ENCODE assay signal across 16 cellular contexts in the genomic region with DNA sequence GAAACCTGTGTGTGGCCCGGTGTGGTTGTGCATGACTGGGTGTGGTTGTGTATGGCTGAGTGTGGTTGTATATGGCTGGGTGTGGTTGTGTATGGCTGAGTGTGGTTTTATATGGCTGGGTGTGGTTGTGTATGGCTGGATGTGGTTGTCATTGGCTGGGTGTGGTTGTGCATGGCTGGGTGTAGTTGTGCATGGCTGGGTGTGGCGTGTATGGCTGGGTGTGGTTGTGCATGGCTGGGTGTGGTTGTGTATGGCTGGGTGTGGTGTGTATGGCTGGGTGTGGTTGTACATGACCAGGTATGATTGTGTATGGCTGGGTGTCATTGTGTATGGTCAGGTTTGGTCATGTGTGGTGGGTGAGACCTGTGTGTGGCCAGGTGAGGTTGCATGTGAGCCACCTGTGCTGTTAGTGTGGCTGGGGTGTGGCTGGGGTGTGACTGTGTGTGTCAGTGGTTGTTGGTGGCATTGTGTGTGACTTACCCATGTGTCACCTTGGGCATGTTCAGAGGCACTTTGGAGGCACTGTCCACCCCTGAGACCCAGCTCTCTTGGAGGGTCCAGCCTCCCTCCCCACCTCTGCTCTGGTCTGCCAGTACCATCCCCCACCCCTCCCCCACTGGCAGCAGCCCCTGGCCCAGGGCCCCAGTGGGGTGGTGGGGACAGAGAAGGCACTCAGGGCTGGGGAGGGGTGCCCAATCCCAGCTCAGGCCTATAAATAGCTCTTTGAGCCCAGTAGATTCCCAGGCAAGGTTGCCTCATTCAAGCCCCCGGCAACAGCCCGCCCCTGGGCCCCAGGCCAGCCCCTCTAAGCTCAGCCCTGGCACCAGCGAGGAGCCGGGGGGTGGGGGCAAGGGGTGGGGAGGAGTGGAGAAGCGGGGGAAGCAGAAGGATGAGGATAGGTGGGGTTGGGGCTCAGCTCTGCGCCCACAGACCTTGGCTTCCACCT. TPM values are rescaled to one million over a fixed set of nuclear protein-coding genes. Genes with fewer than 3 reads are reported as not detected.
A peak's percentile ranks its signal among the peaks of the same experiment; 100 is the strongest.
DNase-seq lines count a peak whose midpoint lies in the region; ATAC-seq, FAIRE-seq and TF ChIP-seq lines count a peak whose summit lies in the region.
"Had no signal": no experiment of that assay in that cellular context is flagged by ENCODE, and none has a peak within 500 bp of the region (broad histone marks: within the 10 kb centered on the region; RNA-seq: fewer than 3 reads in every experiment).

No MANE protein-coding gene starts in this region.

- H3K4me3 Mint-ChIP-seq in naive B cell = peak overlapping the region in 5 of 8 donors; percentile 23 to 63 (median 55)
- H3K4me3 Mint-ChIP-seq: activated naive CD8-positive, alpha-beta T cell treated with anti-CD3 and anti-CD28 coated beads, Interleukin-2, amount 50 U/mL, for 24 hours had no signal

- DNase-seq in H7 = peak; percentile 54
- DNase-seq in K562 (ENCODE audit: extremely low read depth in 1 of 4, low spot score in 3 of 4) = no peak
- no peak for DNase-seq in naive B cell
- no peak for DNase-seq in DMS153 treated with DMSO at 0.1 percent for 48 hours (lab: John Stamatoyannopoulos, UW; ENCODE audit: unreplicated experiment)
- no peak for DNase-seq in NCI-H510A (lab: John Stamatoyannopoulos, UW)
- DNase-seq in stimulated activated CD8-positive, alpha-beta memory T cell treated with anti-CD3 and anti-CD28 coated beads, Interleukin-4, amount 100 ng/mL, for 48 hours = no peak
- DNase-seq: activated naive CD8-positive, alpha-beta T cell treated with anti-CD3 and anti-CD28 coated beads, Interleukin-2, amount 50 U/mL, for 24 hours; EL; esophagus squamous epithelium; NCI-H1092; NCI-H2227 treated with DMSO at 0.1 percent for 48 hours had no signal

- CTCF ChIA-PET in K562 (lab: Yijun Ruan, JAX; ENCODE audit: low intra/inter-chr PET ratio) = no interaction called here

- H3K9me3 Mint-ChIP-seq in naive B cell = peaks cover 0 to 11% (median 1%) of the 10 kb centered on the region in 7 donors
- H3K9me3 Mint-ChIP-seq: activated naive CD8-positive, alpha-beta T cell treated with anti-CD3 and anti-CD28 coated beads, Interleukin-2, amount 50 U/mL, for 24 hours had no signal

- peaks cover 6 to 58% (median 34%) of the 10 kb centered on the region in 3 donors for H3K27me3 Mint-ChIP-seq in naive B cell

- no peaks in the 10 kb centered on the region for H3K9me3 ChIP-seq in K562 (replicated peaks; ENCODE audit: control insufficient read depth, insufficient read depth, low read depth, low read length)
- H3K9me3 ChIP-seq: BLaER1, esophagus squamous epithelium, neutrophil had no signal

- H3K27me3 ChIP-seq in H7 (ENCODE audit: control insufficient read depth, insufficient read depth, low read length) (peaks cover 59% of the 10 kb centered on the region), K562 (ENCODE audit: control insufficient read depth in 2 of 2, insufficient read depth in 2 of 2, low read length in 2 of 2) (peaks cover 4 to 14% of the 10 kb centered on the region in 2 experiments)

- FAIRE-seq in K562 (lab: Jason Lieb, UNC) = no peak

- H3K9ac ChIP-seq in K562 (ENCODE audit: insufficient read depth in 1 of 2, low read depth in 2 of 2, low read length in 2 of 2) = no peak overlapping the region
- H3K9ac ChIP-seq: BLaER1 had no signal

- H3K4me1 Mint-ChIP-seq in naive B cell = peaks cover 22 to 33% (median 28%) of the 10 kb centered on the region in 3 donors

- peaks cover 2% of the 10 kb centered on the region for H3K79me2 ChIP-seq in K562 (ENCODE audit: control insufficient read depth, insufficient read depth, low read length)

- TF ChIP-seq POLR2A in K562 (conservative IDR thresholded peaks at IDR 0.05) = no peak

- no peak overlapping the region for H2AFZ ChIP-seq in K562 (ENCODE audit: low read depth, low read length)

- TF ChIP-seq EP300 in K562 (IDR thresholded peaks at IDR 0.05; ENCODE audit: low read length) = no peak

- TF ChIP-seq CTCF in K562 (IDR thresholded peaks at IDR 0.05 in 2 of 3, conservative IDR thresholded peaks at IDR 0.05 in 1 of 3; ENCODE audit: insufficient read depth in 2 of 3, low read depth in 1 of 3, low read length in 3 of 3) = no peak

- POLR2A ChIA-PET in K562 (lab: Yijun Ruan, JAX) = interaction anchor here (1.8 kb wide), 1 partner anchor 12 kb away, joined by 5 read pairs; no protein-coding TSS in a partner anchor

- no peak overlapping the region for H3K27ac ChIP-seq in K562 (ENCODE audit: extremely low read depth, low read depth, low read length)
- H3K27ac ChIP-seq: BLaER1, neutrophil had no signal

- no TSS peak for BruUV-seq in K562 (replicated peaks; lab: Mats Ljungman, UMichigan)

- H3K27ac Mint-ChIP-seq in naive B cell = peak overlapping the region in 1 of 6 donors; percentile 90
- H3K27ac Mint-ChIP-seq: activated naive CD8-positive, alpha-beta T cell treated with anti-CD3 and anti-CD28 coated beads, Interleukin-2, amount 50 U/mL, for 24 hours had no signal

- TF ChIP-seq RAD21 in K562 (CRISPR knock-in tag; conservative IDR thresholded peaks at IDR 0.05 in 1 of 2, IDR thresholded peaks at IDR 0.05 in 1 of 2) = no peak

- no peaks in the 10 kb centered on the region for H3K36me3 Mint-ChIP-seq in naive B cell

- intact Hi-C loops in K562 (cut with micrococcal nuclease) = no loop called here

- ATAC-seq in K562 (no peak), naive B cell (ENCODE audit: low read depth in 2 of 2) (no peak)
- ATAC-seq: activated naive CD8-positive, alpha-beta T cell treated with anti-CD3 and anti-CD28 coated beads, Interleukin-2, amount 50 U/mL, for 24 hours had no signal

- H3K4me2 ChIP-seq in K562 (ENCODE audit: insufficient read depth, low read length) = peak overlapping the region; percentile 33; the same call in 1 of the 2 replicates
- H3K4me2 ChIP-seq: BLaER1 had no signal

- H3K36me3 ChIP-seq in H7 (replicated peaks; ENCODE audit: control insufficient read depth, insufficient read depth, low read length) = no peaks in the 10 kb centered on the region
- H3K36me3 ChIP-seq in K562 (ENCODE audit: control insufficient read depth, insufficient read depth, low read length) = no peaks in the 10 kb centered on the region
- H3K36me3 ChIP-seq: BLaER1, esophagus squamous epithelium, neutrophil had no signal

- peaks cover 8 to 24% of the 10 kb centered on the region in 2 experiments; a peak in 4 of 5 replicates for H3K4me1 ChIP-seq in K562 (replicated peaks in 1 of 2; ENCODE audit: control insufficient read depth in 2 of 2, insufficient read depth in 2 of 2, low read length in 2 of 2)

- H4K20me1 ChIP-seq in K562 (replicated peaks; ENCODE audit: control insufficient read depth, insufficient read depth, low read length) = no peaks in the 10 kb centered on the region

- WGBS in K562 (ENCODE audit: insufficient coverage, low coverage, missing lambda C conversion rate) = 6% methylated on average over 5 of the region's 8 CpGs

- in situ Hi-C loops in K562 (cut with MboI) = no loop called here

- H3K4me3 ChIP-seq in H7 (ENCODE audit: insufficient read depth, low read depth, low read length) = no peak overlapping the region
- H3K4me3 ChIP-seq in K562 = no peak overlapping the region
- H3K4me3 ChIP-seq: BLaER1, esophagus squamous epithelium had no signal

- H3K9me1 ChIP-seq in K562 (ENCODE audit: control insufficient read depth, insufficient read depth, low read length) = no peaks in the 10 kb centered on the region

RNA-seq across cellular contexts. Expression of a gene that starts 3.8 kb away (rescaled TPM):
- 0.81 and 1.7 TPM in 2 replicates for total RNA-seq in H7 (2014; rRNA removed; shearing (Covaris generic))
- 0.14 TPM in 1 of 2 replicates, not detected in the other for total RNA-seq in K562 (2011; cell fraction: chromatin; rRNA removed; ENCODE audit: low replicate concordance)
- under 0.01 and 0.17 TPM in 2 replicates for total RNA-seq in K562 (2011; cell fraction: nucleolus; rRNA removed)
- total RNA-seq in K562 (2011; cell fraction: nucleoplasm; rRNA removed) = 0.15 TPM in 1 of 2 replicates, not detected in the other
- not detected in 2 replicates for total RNA-seq in K562 (2014; rRNA removed)
- not detected in 2 replicates for total RNA-seq in K562 (2014; rRNA removed; fragmentation: Illumina TruSeq; extraction: Trizol)
- not detected in 2 replicates for total RNA-seq in K562 (2015; rRNA removed; fragmentation: Illumina TruSeq; extraction: Trizol)
- 0.04 and 0.07 TPM in 2 replicates for total RNA-seq in K562 (2021)
- not detected in 2 replicates for polyA plus RNA-seq in K562 (2011; rRNA removed)
- polyA plus RNA-seq in K562 (2011; cell fraction: cytosol; rRNA removed) = 0.04 TPM in 1 of 2 replicates, not detected in the other
- polyA plus RNA-seq in K562 (2011; cell fraction: nucleus; rRNA removed) = 0.03 TPM in 1 of 2 replicates, not detected in the other
- polyA plus RNA-seq in K562 (2012) = 0.04 and 0.05 TPM in 2 replicates
- not detected in 2 replicates for polyA plus RNA-seq in K562 (2014; fragmentation: Illumina TruSeq; extraction: Trizol)
- not detected for polyA plus RNA-seq in K562 (2014; fragmentation: Nextera tagmentation; extraction: Ambion mirVana)
- not detected in 2 replicates for polyA plus RNA-seq in K562 (2014; rRNA removed)
- polyA minus RNA-seq in K562 (2011; rRNA and poly(A)+ RNA removed) = not detected in 2 replicates
- polyA minus RNA-seq in K562 (2011; cell fraction: cytosol; rRNA and poly(A)+ RNA removed) = not detected in 2 replicates
- 0.11 TPM in 1 of 2 replicates, not detected in the other for polyA minus RNA-seq in K562 (2011; cell fraction: nucleus; rRNA and poly(A)+ RNA removed)
- not detected for polyA plus RNA-seq in naive B cell (ENCODE audit: low read depth in 6 of 6)
- total RNA-seq: esophagus squamous epithelium, liver, SK-MEL-5, skeletal muscle tissue had no signal

RNA-seq across cellular contexts. Expression of a gene that starts 4.7 kb away (rescaled TPM):
- 25.8 and 31.4 TPM in 2 replicates for total RNA-seq in H7 (2014; rRNA removed; shearing (Covaris generic))
- total RNA-seq in K562 (2011; cell fraction: chromatin; rRNA removed; ENCODE audit: low replicate concordance) = 15.0 and 44.6 TPM in 2 replicates
- total RNA-seq in K562 (2011; cell fraction: nucleolus; rRNA removed) = 37.5 and 41.5 TPM in 2 replicates
- total RNA-seq in K562 (2011; cell fraction: nucleoplasm; rRNA removed) = 28.9 and 30.6 TPM in 2 replicates
- 31.3 and 33.1 TPM in 2 replicates for total RNA-seq in K562 (2014; rRNA removed)
- total RNA-seq in K562 (2014; rRNA removed; fragmentation: Illumina TruSeq; extraction: Trizol) = 23.1 and 26.3 TPM in 2 replicates
- total RNA-seq in K562 (2015; rRNA removed; fragmentation: Illumina TruSeq; extraction: Trizol) = 26.4 TPM in 2 replicates
- 32.4 and 35.6 TPM in 2 replicates for total RNA-seq in K562 (2021)
- 22.3 and 23.7 TPM in 2 replicates for polyA plus RNA-seq in K562 (2011; rRNA removed)
- 19.2 and 25.1 TPM in 2 replicates for polyA plus RNA-seq in K562 (2011; cell fraction: cytosol; rRNA removed)
- 56.3 and 62.7 TPM in 2 replicates for polyA plus RNA-seq in K562 (2011; cell fraction: nucleus; rRNA removed)
- polyA plus RNA-seq in K562 (2012) = 22.1 and 26.0 TPM in 2 replicates
- polyA plus RNA-seq in K562 (2014; fragmentation: Illumina TruSeq; extraction: Trizol) = 30.3 and 33.1 TPM in 2 replicates
- polyA plus RNA-seq in K562 (2014; fragmentation: Nextera tagmentation; extraction: Ambion mirVana) = 10 to 100 TPM; 55.3 to 77.4 TPM
- polyA plus RNA-seq in K562 (2014; rRNA removed) = 37.5 and 39.0 TPM in 2 replicates
- 8.9 and 10.0 TPM in 2 replicates for polyA minus RNA-seq in K562 (2011; rRNA and poly(A)+ RNA removed)
- polyA minus RNA-seq in K562 (2011; cell fraction: cytosol; rRNA and poly(A)+ RNA removed) = 5.2 and 8.1 TPM in 2 replicates
- polyA minus RNA-seq in K562 (2011; cell fraction: nucleus; rRNA and poly(A)+ RNA removed) = 10.4 and 19.0 TPM in 2 replicates
- polyA plus RNA-seq in naive B cell (ENCODE audit: low read depth in 6 of 6) = 10 to 100 TPM; 25.6 to 38.4 (median 31.4) TPM

RNA-seq across cellular contexts. Expression of a gene that starts 15.9 kb away (rescaled TPM):
- total RNA-seq in H7 (2014; rRNA removed; shearing (Covaris generic)) = 43.5 and 51.0 TPM in 2 replicates
- 68.6 and 223 TPM in 2 replicates for total RNA-seq in K562 (2011; cell fraction: chromatin; rRNA removed; ENCODE audit: low replicate concordance)
- 202 and 233 TPM in 2 replicates for total RNA-seq in K562 (2011; cell fraction: nucleolus; rRNA removed)
- total RNA-seq in K562 (2011; cell fraction: nucleoplasm; rRNA removed) = 103 and 126 TPM in 2 replicates
- 152 and 203 TPM in 2 replicates for total RNA-seq in K562 (2014; rRNA removed)
- total RNA-seq in K562 (2014; rRNA removed; fragmentation: Illumina TruSeq; extraction: Trizol) = 79.8 and 106 TPM in 2 replicates
- total RNA-seq in K562 (2015; rRNA removed; fragmentation: Illumina TruSeq; extraction: Trizol) = 158 and 164 TPM in 2 replicates
- 176 and 185 TPM in 2 replicates for total RNA-seq in K562 (2021)
- polyA plus RNA-seq in K562 (2011; rRNA removed) = 68.6 and 70.4 TPM in 2 replicates
- 91.9 and 206 TPM in 2 replicates for polyA plus RNA-seq in K562 (2011; cell fraction: cytosol; rRNA removed)
- 256 and 295 TPM in 2 replicates for polyA plus RNA-seq in K562 (2011; cell fraction: nucleus; rRNA removed)
- polyA plus RNA-seq in K562 (2012) = 186 and 218 TPM in 2 replicates
- polyA plus RNA-seq in K562 (2014; fragmentation: Illumina TruSeq; extraction: Trizol) = 181 and 187 TPM in 2 replicates
- polyA plus RNA-seq in K562 (2014; fragmentation: Nextera tagmentation; extraction: Ambion mirVana) = 100 to 1,000 TPM in 1 of 2 experiments, 10 to 100 TPM in 1; 81.4 to 150 TPM
- 138 and 143 TPM in 2 replicates for polyA plus RNA-seq in K562 (2014; rRNA removed)
- 23.8 and 46.5 TPM in 2 replicates for polyA minus RNA-seq in K562 (2011; rRNA and poly(A)+ RNA removed)
- polyA minus RNA-seq in K562 (2011; cell fraction: cytosol; rRNA and poly(A)+ RNA removed) = 50.6 and 74.2 TPM in 2 replicates
- 71.6 and 78.2 TPM in 2 replicates for polyA minus RNA-seq in K562 (2011; cell fraction: nucleus; rRNA and poly(A)+ RNA removed)
- polyA plus RNA-seq in naive B cell (ENCODE audit: low read depth in 6 of 6) = 100 to 1,000 TPM in 1 of 6 donors, 10 to 100 TPM in 5; 74.7 to 141 (median 85.8) TPM

RNA-seq across cellular contexts. Expression of a gene that starts 16.0 kb away (rescaled TPM):
- 12.5 and 18.9 TPM in 2 replicates for total RNA-seq in H7 (2014; rRNA removed; shearing (Covaris generic))
- 26.1 and 65.6 TPM in 2 replicates for total RNA-seq in K562 (2011; cell fraction: chromatin; rRNA removed; ENCODE audit: low replicate concordance)
- 31.4 and 35.8 TPM in 2 replicates for total RNA-seq in K562 (2011; cell fraction: nucleolus; rRNA removed)
- total RNA-seq in K562 (2011; cell fraction: nucleoplasm; rRNA removed) = 36.1 and 51.5 TPM in 2 replicates
- 33.3 and 33.6 TPM in 2 replicates for total RNA-seq in K562 (2014; rRNA removed)
- 7.9 and 11.3 TPM in 2 replicates for total RNA-seq in K562 (2014; rRNA removed; fragmentation: Illumina TruSeq; extraction: Trizol)
- total RNA-seq in K562 (2015; rRNA removed; fragmentation: Illumina TruSeq; extraction: Trizol) = 16.3 and 17.3 TPM in 2 replicates
- total RNA-seq in K562 (2021) = 30.4 and 30.5 TPM in 2 replicates
- 11.2 and 12.7 TPM in 2 replicates for polyA plus RNA-seq in K562 (2011; rRNA removed)
- polyA plus RNA-seq in K562 (2011; cell fraction: cytosol; rRNA removed) = 12.3 and 35.6 TPM in 2 replicates
- 20.9 and 34.2 TPM in 2 replicates for polyA plus RNA-seq in K562 (2011; cell fraction: nucleus; rRNA removed)
- 17.6 and 20.6 TPM in 2 replicates for polyA plus RNA-seq in K562 (2012)
- 24.4 and 31.3 TPM in 2 replicates for polyA plus RNA-seq in K562 (2014; fragmentation: Illumina TruSeq; extraction: Trizol)
- polyA plus RNA-seq in K562 (2014; fragmentation: Nextera tagmentation; extraction: Ambion mirVana) = 1 to 10 TPM; 4.6 to 9.4 TPM
- polyA plus RNA-seq in K562 (2014; rRNA removed) = 28.7 and 29.9 TPM in 2 replicates
- polyA minus RNA-seq in K562 (2011; rRNA and poly(A)+ RNA removed) = 3.8 and 6.9 TPM in 2 replicates
- polyA minus RNA-seq in K562 (2011; cell fraction: cytosol; rRNA and poly(A)+ RNA removed) = 6.7 and 7.9 TPM in 2 replicates
- polyA minus RNA-seq in K562 (2011; cell fraction: nucleus; rRNA and poly(A)+ RNA removed) = 5.7 and 7.3 TPM in 2 replicates
- polyA plus RNA-seq in naive B cell (ENCODE audit: low read depth in 6 of 6) = 10 to 100 TPM; 26.2 to 31.6 (median 28.2) TPM

RNA-seq across cellular contexts. Expression of a gene that starts 37.8 kb away (rescaled TPM):
- total RNA-seq in H7 (2014; rRNA removed; shearing (Covaris generic)) = 0.80 TPM in 1 of 2 replicates, not detected in the other
- total RNA-seq in K562 (2011; cell fraction: chromatin; rRNA removed; ENCODE audit: low replicate concordance) = 1.4 TPM in 1 of 2 replicates, not detected in the other
- 1.2 and 1.7 TPM in 2 replicates for total RNA-seq in K562 (2011; cell fraction: nucleolus; rRNA removed)
- 1.4 and 1.8 TPM in 2 replicates for total RNA-seq in K562 (2011; cell fraction: nucleoplasm; rRNA removed)
- total RNA-seq in K562 (2014; rRNA removed) (0.16 and 0.77 TPM in 2 replicates), K562 (2014; rRNA removed; fragmentation: Illumina TruSeq; extraction: Trizol) (not detected in 2 replicates), K562 (2015; rRNA removed; fragmentation: Illumina TruSeq; extraction: Trizol) (0.14 and 0.23 TPM in 2 replicates), K562 (2021) (0.72 and 1.9 TPM in 2 replicates)
- polyA plus RNA-seq in K562 (2011; rRNA removed) (0.15 and 0.26 TPM in 2 replicates), K562 (2014; fragmentation: Illumina TruSeq; extraction: Trizol) (0.65 and 1.0 TPM in 2 replicates), K562 (2014; fragmentation: Nextera tagmentation; extraction: Ambion mirVana) (not detected), K562 (2014; rRNA removed) (0.46 and 1.1 TPM in 2 replicates), naive B cell (ENCODE audit: low read depth in 6 of 6) (1 to 10 TPM in 1 of 6 donors, under 1 TPM in 3, not detected in 2; 0.19 to 1.4 (median 0.38) TPM)
- polyA plus RNA-seq in K562 (2011; cell fraction: cytosol; rRNA removed) = 0.12 and 0.25 TPM in 2 replicates
- polyA plus RNA-seq in K562 (2011; cell fraction: nucleus; rRNA removed) = 1.1 and 1.8 TPM in 2 replicates
- polyA plus RNA-seq in K562 (2012) = 0.14 and 7.0 TPM in 2 replicates
- polyA minus RNA-seq in K562 (2011; rRNA and poly(A)+ RNA removed) = not detected in 2 replicates
- polyA minus RNA-seq in K562 (2011; cell fraction: cytosol; rRNA and poly(A)+ RNA removed) = not detected in 2 replicates
- polyA minus RNA-seq in K562 (2011; cell fraction: nucleus; rRNA and poly(A)+ RNA removed) = 0.27 and 0.89 TPM in 2 replicates
- total RNA-seq: SK-MEL-5, skeletal muscle tissue had no signal
